ENCODE assay signal across 8 cellular contexts in the genomic region with DNA sequence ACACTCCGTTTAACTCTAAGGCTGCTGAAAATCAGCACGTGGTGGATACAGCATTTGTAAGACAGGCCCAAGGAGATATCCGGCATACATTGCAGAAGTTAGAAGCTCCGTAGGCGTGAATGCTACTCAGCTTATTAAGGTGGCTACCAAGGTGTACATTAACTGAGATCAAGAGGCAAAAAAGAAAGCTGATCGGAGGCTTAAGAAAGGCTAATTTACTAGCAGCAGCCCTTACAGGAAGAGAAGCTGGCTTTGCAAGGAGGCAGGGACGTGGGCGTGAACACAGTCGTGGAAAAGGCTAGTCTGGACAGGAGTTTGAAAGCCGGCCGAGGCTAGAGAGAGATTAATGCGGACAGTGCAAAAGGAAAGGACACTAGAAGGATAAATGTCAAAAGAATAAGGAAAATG. TPM values are rescaled to one million over a fixed set of nuclear protein-coding genes. Genes with fewer than 3 reads are reported as not detected.
DNase-seq lines count a peak whose midpoint lies in the region; ATAC-seq and TF ChIP-seq lines count a peak whose summit lies in the region.

No MANE protein-coding gene starts in this region.

- intact Hi-C loops in thyroid gland (cut with DNase I), result no loop called here

- no peaks in the 10 kb centered on the region for H3K27me3 ChIP-seq in thyroid gland

- DNase-seq in activated CD4-positive, alpha-beta T cell treated with anti-CD3 and anti-CD28 coated beads for 48 hours, result peak; percentile 31
- DNase-seq in activated CD4-positive, alpha-beta T cell treated with anti-CD3 and anti-CD28 coated beads, Interleukin-2, amount 50 U/mL, for 1 hour, result no peak
- peak; percentile 47 for DNase-seq in choroid plexus epithelial cell (ENCODE audit: low read depth)
- peak; percentile 53 to 55 for DNase-seq in thyroid gland
- no peak for DNase-seq in GM19240 (ENCODE audit: insufficient read length, low spot score)
- DNase-seq in ecto neural progenitor cell (ENCODE audit: low spot score), result no peak

- WGBS in mesodermal cell (ENCODE audit: insufficient coverage in 2 of 2), 2 experiments, result 54 to 59% methylated on average over 12 of the region's 12 CpGs
- 10 to 11% methylated on average over 12 of the region's 12 CpGs for WGBS in thyroid gland, 2 donors

- H3K36me3 ChIP-seq in mesodermal cell (ENCODE audit: control insufficient read depth, insufficient read depth, low read length) (no peaks in the 10 kb centered on the region), thyroid gland (no peaks in the 10 kb centered on the region)

- H3K27ac ChIP-seq in mesodermal cell (ENCODE audit: low read depth, low read length, severe bottlenecking) (no peak overlapping the region), thyroid gland (peak overlapping the region; percentile 87 to 91 (median 88))

- no peaks in the 10 kb centered on the region for H3K9me3 ChIP-seq in mesodermal cell (ENCODE audit: control insufficient read depth, low read length)
- no peaks in the 10 kb centered on the region for H3K9me3 ChIP-seq in thyroid gland

- H3K4me1 ChIP-seq in mesodermal cell (ENCODE audit: control insufficient read depth, insufficient read depth, low read length, poor library complexity, severe bottlenecking), result peaks cover 15% of the 10 kb centered on the region
- H3K4me1 ChIP-seq in thyroid gland, result peaks cover 12 to 26% of the 10 kb centered on the region in 2 donors

- H3K4me3 ChIP-seq in choroid plexus epithelial cell (ENCODE audit: low read depth, low read length) (peak overlapping the region; percentile 57), mesodermal cell (ENCODE audit: extremely low read depth, insufficient read depth, low read length, poor library complexity, severe bottlenecking) (peak overlapping the region; percentile 24), thyroid gland (replicated peaks in 1 of 3) (peak overlapping the region in 2 of 3 donors; percentile 25 to 31)

- no peak for TF ChIP-seq POLR2A in thyroid gland (IDR thresholded peaks at IDR 0.05)

- no peak for ATAC-seq in GM21515 (IDR thresholded peaks at IDR 0.05; ENCODE audit: unreplicated experiment)

- TF ChIP-seq CTCF in choroid plexus epithelial cell (conservative IDR thresholded peaks at IDR 0.05; ENCODE audit: low read depth, low read length), result no peak
- TF ChIP-seq CTCF in thyroid gland (IDR thresholded peaks at IDR 0.05), result no peak

RNA-seq across cellular contexts. Expression of gene SELENOI, which starts 45.7 kb away (rescaled TPM):
- polyA plus RNA-seq in mesodermal cell (2013, experiment 1 of 2), result 17.1 TPM
- 14.7 TPM for polyA plus RNA-seq in mesodermal cell (2013, experiment 2 of 2)
- 10 to 100 TPM; 16.7 to 31.2 (median 21.8) TPM for total RNA-seq in thyroid gland

RNA-seq across cellular contexts. Expression of gene ADGRF3, which starts 46.4 kb away (rescaled TPM):
- 0.11 TPM for polyA plus RNA-seq in mesodermal cell (2013, experiment 1 of 2)
- polyA plus RNA-seq in mesodermal cell (2013, experiment 2 of 2), result 0.10 TPM
- under 1 TPM in 2 of 4 donors, not detected in 2; 0.15 to 0.38 TPM for total RNA-seq in thyroid gland

RNA-seq across cellular contexts. Expression of gene HADHB, which starts 55.5 kb away (rescaled TPM):
- 62.2 TPM for polyA plus RNA-seq in mesodermal cell (2013, experiment 1 of 2)
- 64.1 TPM for polyA plus RNA-seq in mesodermal cell (2013, experiment 2 of 2)
- total RNA-seq in thyroid gland, result 100 to 1,000 TPM; 127 to 200 (median 184) TPM

RNA-seq across cellular contexts. Expression of gene HADHA, which starts 55.8 kb away (rescaled TPM):
- polyA plus RNA-seq in mesodermal cell (2013, experiment 1 of 2), result 128 TPM
- polyA plus RNA-seq in mesodermal cell (2013, experiment 2 of 2), result 126 TPM
- total RNA-seq in thyroid gland, result 100 to 1,000 TPM; 113 to 149 (median 140) TPM

Comparison
In these comparisons a context has a peak if more than half of its experiments do, and no peak if none do; other contexts are left out.
1. DNase-seq: peak in activated CD4-positive, alpha-beta T cell treated with anti-CD3 and anti-CD28 coated beads for 48 hours (single experiment), choroid plexus epithelial cell (single experiment) and thyroid gland (2 of 2); none in activated CD4-positive, alpha-beta T cell treated with anti-CD3 and anti-CD28 coated beads, Interleukin-2, amount 50 U/mL, for 1 hour (single experiment), GM19240 (single experiment) and ecto neural progenitor cell (single experiment).
2. Peak in every context shown above with its lines, with median percentiles within 50 percentile points of each other: H3K4me3 ChIP-seq.